In genomic region chr5:14265574-14265973, GRCh38 we compare ENCODE assay signal across 11 cellular contexts.
DNase-seq lines count a peak whose midpoint lies in the region; ATAC-seq, FAIRE-seq and TF ChIP-seq lines count a peak whose summit lies in the region.
"Had no signal": no experiment of that assay in that cellular context is flagged by ENCODE, and none has a peak within 500 bp of the region (broad histone marks: within the 10 kb centered on the region; RNA-seq: fewer than 3 reads in every experiment).

No MANE protein-coding gene starts in this region.

- H3K4me2 ChIP-seq in endothelial cell of umbilical vein (ENCODE audit: insufficient read depth, low read length), result peak overlapping the region; percentile 78

- H4K20me1 ChIP-seq in endothelial cell of umbilical vein (replicated peaks; ENCODE audit: control insufficient read depth, extremely low read depth, insufficient read depth, low read length), result no peaks in the 10 kb centered on the region

- TF ChIP-seq CTCF in endothelial cell of umbilical vein (IDR thresholded peaks at IDR 0.05; ENCODE audit: extremely low read depth in 1 of 2, insufficient read depth in 1 of 2, low read depth in 1 of 2, low read length in 2 of 2) (no peak), GM10266 (IDR thresholded peaks at IDR 0.05; ENCODE audit: control insufficient read depth, insufficient read depth, low read depth, missing control alignments) (no peak), heart left ventricle (IDR thresholded peaks at IDR 0.05) (no peak)

- H3K4me3 ChIP-seq in endothelial cell of umbilical vein (replicated peaks in 1 of 3; ENCODE audit: insufficient read depth in 1 of 3, low read depth in 1 of 3, low read length in 3 of 3) (peak overlapping the region in 1 of 3 experiments; percentile 51), heart left ventricle (no peak overlapping the region)

- POLR2A ChIA-PET in endothelial cell of umbilical vein (lab: Charles Lee), result interaction anchor here (1.2 kb wide), 1 partner anchor 58 kb away, joined by 3 read pairs; no protein-coding TSS in a partner anchor

- peaks cover 78% of the 10 kb centered on the region for H3K4me1 ChIP-seq in endothelial cell of umbilical vein (ENCODE audit: control insufficient read depth, extremely low read depth, insufficient read depth, low read length)
- peaks cover 15 to 74% (median 54%) of the 10 kb centered on the region in 12 donors for H3K4me1 ChIP-seq in heart left ventricle

- peak; percentile 70 for FAIRE-seq in endothelial cell of umbilical vein (lab: Jason Lieb, UNC)

- no peak for ATAC-seq in GM18517 (IDR thresholded peaks at IDR 0.05; ENCODE audit: unreplicated experiment)
- no peak for ATAC-seq in HG02970 (IDR thresholded peaks at IDR 0.05; ENCODE audit: low FRiP score, unreplicated experiment)
- no peak for ATAC-seq in heart left ventricle
- ATAC-seq: activated CD8-positive, alpha-beta T cell treated with anti-CD3 and anti-CD28 coated beads for 36 hours; left lobe of liver had no signal

- CTCF ChIA-PET in endothelial cell of umbilical vein (lab: Charles Lee), result interaction anchor here (1.0 to 1.7 kb wide), 4 partner anchors 20 to 122 kb away, joined by 4 to 9 read pairs (median 6); partner anchors contain the start of gene TRIO

- no peaks in the 10 kb centered on the region for H3K9me1 ChIP-seq in endothelial cell of umbilical vein (replicated peaks; ENCODE audit: control insufficient read depth, extremely low read depth, insufficient read depth, low read length)

- H3K36me3 ChIP-seq in endothelial cell of umbilical vein (ENCODE audit: control insufficient read depth in 2 of 2, extremely low read depth in 1 of 2, insufficient read depth in 2 of 2, low read length in 2 of 2) (no peaks in the 10 kb centered on the region), heart left ventricle (no peaks in the 10 kb centered on the region)

- peaks cover 87% of the 10 kb centered on the region for H3K79me2 ChIP-seq in endothelial cell of umbilical vein (ENCODE audit: control insufficient read depth, insufficient read depth, low read length)

- dilution Hi-C loops in endothelial cell of umbilical vein (cut with MboI; ENCODE audit: extremely low pct_ligation_motif_present, low sequenced_read_pairs), result loop anchor here (25.0 kb wide), 1 partner anchor 128 kb away; the partner anchor contains the start of gene TRIO

- DNase-seq in GM03348 (ENCODE audit: low spot score), result peak; percentile 81
- peak; percentile 31 for DNase-seq in NCI-H69 (lab: John Stamatoyannopoulos, UW)
- peak; percentile 62 for DNase-seq in endothelial cell of umbilical vein (ENCODE audit: low read depth, low spot score)
- DNase-seq in non-pigmented ciliary epithelial cell (ENCODE audit: low read depth), result peak; percentile 88
- no peak for DNase-seq in GM10266 (ENCODE audit: extremely low spot score)
- no peak for DNase-seq in heart left ventricle
- DNase-seq: activated CD8-positive, alpha-beta T cell treated with anti-CD3 and anti-CD28 coated beads for 36 hours; cerebellar nuclear complex had no signal

- no TSS peak for BruUV-seq in endothelial cell of umbilical vein (replicated peaks; lab: Mats Ljungman, UMichigan)

- H3K9me3 ChIP-seq in endothelial cell of umbilical vein (replicated peaks; ENCODE audit: control insufficient read depth, insufficient read depth, low read length) (no peaks in the 10 kb centered on the region), heart left ventricle (no peaks in the 10 kb centered on the region)

- TF ChIP-seq POLR2A in endothelial cell of umbilical vein (IDR thresholded peaks at IDR 0.05; ENCODE audit: low read depth, low read length) (peak; percentile 52), heart left ventricle (IDR thresholded peaks at IDR 0.05) (no peak)

- peak overlapping the region; percentile 89 for H3K9ac ChIP-seq in endothelial cell of umbilical vein (replicated peaks; ENCODE audit: extremely low read depth, insufficient read depth, low read length)

- H3K27ac ChIP-seq in endothelial cell of umbilical vein (ENCODE audit: insufficient read depth, low read depth, low read length) (peak overlapping the region; percentile 76), heart left ventricle (no peak overlapping the region)

- no peak overlapping the region for H2AFZ ChIP-seq in endothelial cell of umbilical vein (ENCODE audit: low read depth, low read length)

- WGBS in heart left ventricle, 4 donors, result 79 to 91% (median 90%) methylated on average over 2 of the region's 2 CpGs

- intact Hi-C loops in endothelial cell of umbilical vein (cut with micrococcal nuclease), result no loop called here
- intact Hi-C loops in heart left ventricle (cut with DNase I), result loop anchor here in 7 of 10 donors (2.0 to 10.0 kb wide), 8 partner anchors 61 to 273 kb away; partner anchors contain the start of gene TRIO (in 2 of the 7)

- H3K27me3 ChIP-seq in endothelial cell of umbilical vein (ENCODE audit: control insufficient read depth in 2 of 2, insufficient read depth in 2 of 2, low read length in 2 of 2) (no peaks in the 10 kb centered on the region), heart left ventricle (no peaks in the 10 kb centered on the region)

TF ChIP-seq in endothelial cell of umbilical vein, 7 proteins besides CTCF, POLR2A, EP300 and RAD21:
- TF ChIP-seq MAX (IDR thresholded peaks at IDR 0.05; ENCODE audit: insufficient read depth, insufficient read length) (no peak), POLR2AphosphoS5 (IDR thresholded peaks at IDR 0.05; ENCODE audit: insufficient read depth, low read depth, low read length) (peak; percentile 84), MYC (IDR thresholded peaks at IDR 0.05; ENCODE audit: low read depth, low read length) (no peak), JUN (IDR thresholded peaks at IDR 0.05; ENCODE audit: borderline replicate concordance, insufficient read depth, insufficient read length, low read depth) (peak; percentile 86), EZH2 (IDR thresholded peaks at IDR 0.05; ENCODE audit: borderline replicate concordance, low read depth, low read length, severe bottlenecking) (no peak), FOS (IDR thresholded peaks at IDR 0.05; ENCODE audit: borderline replicate concordance, insufficient read depth, low read length) (peak; percentile 95), GATA2 (IDR thresholded peaks at IDR 0.05; ENCODE audit: insufficient read depth, insufficient read length, low read depth, low read length) (peak; percentile 84)

Comparison
In these comparisons a context has a peak if more than half of its experiments do, and no peak if none do; other contexts are left out.
1. DNase-seq: peak in GM03348 (single experiment), NCI-H69 (single experiment), endothelial cell of umbilical vein (single experiment) and non-pigmented ciliary epithelial cell (single experiment); none in GM10266 (single experiment) and heart left ventricle (0 of 5).